Comparison of ENCODE assay signal across 14 cellular contexts in genomic region chr10:77361846-77362245, GRCh38.
A peak's percentile ranks its signal among the peaks of the same experiment; 100 is the strongest.
DNase-seq lines count a peak whose midpoint lies in the region; ATAC-seq and TF ChIP-seq lines count a peak whose summit lies in the region.
"Had no signal": no experiment of that assay in that cellular context is flagged by ENCODE, and none has a peak within 500 bp of the region (broad histone marks: within the 10 kb centered on the region; RNA-seq: fewer than 3 reads in every experiment).

No MANE protein-coding gene starts in this region.

- H3K4me1 ChIP-seq in CD4-positive, alpha-beta memory T cell (ENCODE audit: insufficient read depth, low read length): no peaks in the 10 kb centered on the region
- H3K4me1 ChIP-seq in osteoblast (ENCODE audit: insufficient read depth, low read length): peaks cover 22% of the 10 kb centered on the region

- no peaks in the 10 kb centered on the region for H3K4me1 Mint-ChIP-seq in CD4-positive, alpha-beta memory T cell

- H3K36me3 ChIP-seq in CD4-positive, alpha-beta memory T cell (ENCODE audit: insufficient read depth, low read length): no peaks in the 10 kb centered on the region
- H3K36me3 ChIP-seq in osteoblast (ENCODE audit: insufficient read depth, low read length): no peaks in the 10 kb centered on the region

- CTCF ChIA-PET in CD4-positive, alpha-beta memory T cell (lab: Charles Lee; ENCODE audit: partially characterized antibody): no interaction called here

- no peak overlapping the region for H2AFZ ChIP-seq in osteoblast (ENCODE audit: low read length)
- H2AFZ ChIP-seq: GM23338 had no signal

- DNase-seq in DMS 273 (lab: John Stamatoyannopoulos, UW; ENCODE audit: unreplicated experiment) (peak; percentile 38), DMS 273 treated with DMSO at 0.1 percent for 48 hours (lab: John Stamatoyannopoulos, UW) (no peak), myocyte (ENCODE audit: low read depth) (peak; percentile 66), osteoblast (ENCODE audit: insufficient read length, low spot score, missing footprints) (no peak)
- no peak for DNase-seq in CD4-positive, alpha-beta memory T cell
- DNase-seq: AML-193; CD4-positive, alpha-beta T cell; GDM1; H9 had no signal

- H3K9me3 Mint-ChIP-seq in CD4-positive, alpha-beta memory T cell: peaks cover 0 to under 1% (median 0%) of the 10 kb centered on the region in 8 donors
- H3K9me3 Mint-ChIP-seq: GM23338, H9 had no signal

- peaks cover 4% of the 10 kb centered on the region for H3K79me2 ChIP-seq in osteoblast (ENCODE audit: insufficient read depth, low read length)

- H3K27me3 ChIP-seq in CD4-positive, alpha-beta memory T cell (ENCODE audit: insufficient read depth, low read length): no peaks in the 10 kb centered on the region
- no peaks in the 10 kb centered on the region for H3K27me3 ChIP-seq in osteoblast (ENCODE audit: insufficient read depth, low read length)

- H3K9me3 ChIP-seq in CD4-positive, alpha-beta memory T cell (ENCODE audit: control insufficient read depth in 1 of 2, low read length in 2 of 2): no peaks in the 10 kb centered on the region
- no peaks in the 10 kb centered on the region for H3K9me3 ChIP-seq in osteoblast (ENCODE audit: low read depth, low read length)
- H3K9me3 ChIP-seq: A549 had no signal

- no peak overlapping the region for H3K4me3 Mint-ChIP-seq in CD4-positive, alpha-beta memory T cell
- H3K4me3 Mint-ChIP-seq: CD4-positive, alpha-beta T cell; GM23338; H9 had no signal

- H3K4me2 ChIP-seq in osteoblast (ENCODE audit: insufficient read depth, low read length): no peak overlapping the region
- H3K4me2 ChIP-seq: A549, GM23338 had no signal

- H3K4me3 ChIP-seq in CD4-positive, alpha-beta memory T cell (ENCODE audit: low read length in 2 of 2): no peak overlapping the region
- H3K4me3 ChIP-seq in osteoblast (ENCODE audit: insufficient read depth, low read length): no peak overlapping the region
- H3K4me3 ChIP-seq: A549, GM23338 had no signal

- no peak for ATAC-seq in HG02884 (IDR thresholded peaks at IDR 0.05; ENCODE audit: unreplicated experiment)
- ATAC-seq: A549, GM23338 had no signal

- H3K27ac Mint-ChIP-seq in CD4-positive, alpha-beta memory T cell: no peak overlapping the region
- H3K27ac Mint-ChIP-seq: CD4-positive, alpha-beta T cell; GM23338; H9 had no signal

- no peaks in the 10 kb centered on the region for H3K27me3 Mint-ChIP-seq in CD4-positive, alpha-beta memory T cell

- intact Hi-C loops in CD4-positive, alpha-beta memory T cell (cut with micrococcal nuclease): no loop called here

- H4K20me1 ChIP-seq in osteoblast (ENCODE audit: insufficient read depth, low read length): no peaks in the 10 kb centered on the region

- TF ChIP-seq CTCF in osteoblast (IDR thresholded peaks at IDR 0.05; ENCODE audit: extremely low read depth, low read depth, low read length): no peak

- H3K27ac ChIP-seq in cingulate gyrus (ENCODE audit: low read depth, low read length) (peak overlapping the region; percentile 2), osteoblast (ENCODE audit: low read depth, low read length) (no peak overlapping the region)
- H3K27ac ChIP-seq in CD4-positive, alpha-beta memory T cell (ENCODE audit: low read depth, low read length): no peak overlapping the region
- H3K27ac ChIP-seq: C4-2B had no signal

- POLR2A ChIA-PET in CD4-positive, alpha-beta memory T cell (lab: Charles Lee; ENCODE audit: partially characterized antibody): no interaction called here

- H3K36me3 Mint-ChIP-seq in CD4-positive, alpha-beta memory T cell: no peaks in the 10 kb centered on the region

Comparison
In these comparisons a context has a peak if more than half of its experiments do, and no peak if none do; other contexts are left out.
1. DNase-seq: peak in DMS 273 (single experiment) and myocyte (single experiment); none in DMS 273 treated with DMSO at 0.1 percent for 48 hours (single experiment), CD4-positive, alpha-beta memory T cell (0 of 5) and osteoblast (single experiment).